24 cellular contexts compared by ENCODE assay signal in genomic region chr2:178415979-178416378, GRCh38.
"Had no signal": no experiment of that assay in that cellular context is flagged by ENCODE, and none has a peak within 500 bp of the region (broad histone marks: within the 10 kb centered on the region; RNA-seq: fewer than 3 reads in every experiment).

No MANE protein-coding gene starts in this region.

- H3K9me3 ChIP-seq: ascending aorta, SK-N-SH had no signal

- DNase-seq: activated CD4-positive, alpha-beta memory T cell treated with anti-CD3 and anti-CD28 coated beads for 36 hours; activated CD4-positive, alpha-beta T cell treated with anti-CD3 and anti-CD28 coated beads, Interleukin-2, amount 10 ng/mL, durations not matched to agents 7 days and 5 days; activated CD4-positive, CD25-positive, alpha-beta regulatory T cell; activated CD8-positive, alpha-beta memory T cell treated with anti-CD3 and anti-CD28 coated beads for 24 hours; activated gamma-delta T cell treated with Interleukin-2 at 50 U/mL for 16 hours; activated naive CD4-positive, alpha-beta T cell treated with anti-CD3 and anti-CD28 coated beads, Interleukin-2, amount 50 U/mL, for 16 hours; activated T-cell treated with anti-CD3 and anti-CD28 coated beads, Interleukin-2, amount 50 U/mL, for 72 hours; amniotic stem cell; MM.1S; NCI-H1417; NCI-H2029; NCI-H2107; NCI-H345; NCI-H510A; NCI-H526 treated with DMSO at 0.1 percent for 48 hours; NCI-H82; NK-92 treated with Interleukin-12 subunit alpha and Interleukin-12 subunit beta, amount 100 ng/mL, for 24 hours; OCI-M1; RPMI8226; SK-N-SH; T-helper 1 cell had no signal

- H3K27me3 ChIP-seq: ascending aorta had no signal

- H3K4me1 ChIP-seq: ascending aorta had no signal

- H3K27ac ChIP-seq: ascending aorta had no signal

- H3K4me3 ChIP-seq: ascending aorta had no signal

- H3K36me3 ChIP-seq: ascending aorta had no signal

- ATAC-seq: activated T-cell treated with anti-CD3 and anti-CD28 coated beads, Interleukin-2, amount 50 U/mL, for 72 hours; Panc1; Right ventricle myocardium inferior had no signal
